ENCODE assay signal across 1 cellular context in genomic region chr3:29186982-29187718, GRCh38.
TF ChIP-seq lines count a peak whose summit lies in the region.

No MANE protein-coding gene starts in this region.

TF ChIP-seq in endothelial cell of umbilical vein, 7 proteins besides CTCF, POLR2A, EP300 and RAD21:
- no peak for TF ChIP-seq MYC (IDR thresholded peaks at IDR 0.05; ENCODE audit: low read depth, low read length)
- TF ChIP-seq, protein P1, sequence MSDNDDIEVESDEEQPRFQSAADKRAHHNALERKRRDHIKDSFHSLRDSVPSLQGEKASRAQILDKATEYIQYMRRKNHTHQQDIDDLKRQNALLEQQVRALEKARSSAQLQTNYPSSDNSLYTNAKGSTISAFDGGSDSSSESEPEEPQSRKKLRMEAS (IDR thresholded peaks at IDR 0.05; ENCODE audit: insufficient read depth, insufficient read length), result no peak
- no peak for TF ChIP-seq EZH2 (IDR thresholded peaks at IDR 0.05; ENCODE audit: borderline replicate concordance, low read depth, low read length, severe bottlenecking)
- peak; percentile 83 for TF ChIP-seq GATA2 (IDR thresholded peaks at IDR 0.05; ENCODE audit: insufficient read depth, insufficient read length, low read depth, low read length)
- peak; percentile 92 for TF ChIP-seq JUN (IDR thresholded peaks at IDR 0.05; ENCODE audit: borderline replicate concordance, insufficient read depth, insufficient read length, low read depth)
- no peak for TF ChIP-seq POLR2AphosphoS5 (IDR thresholded peaks at IDR 0.05; ENCODE audit: insufficient read depth, low read depth, low read length)
- TF ChIP-seq FOS (IDR thresholded peaks at IDR 0.05; ENCODE audit: borderline replicate concordance, insufficient read depth, low read length), result peak; percentile 96
